1 cellular context compared by ENCODE assay signal in genomic region chr12:99600388-99600787, GRCh38.
TF ChIP-seq lines count a peak whose summit lies in the region.

No MANE protein-coding gene starts in this region.

TF ChIP-seq in GM12878, 131 proteins besides CTCF, POLR2A, EP300 and RAD21 (continued from another document):
- TF ChIP-seq, protein P1, sequence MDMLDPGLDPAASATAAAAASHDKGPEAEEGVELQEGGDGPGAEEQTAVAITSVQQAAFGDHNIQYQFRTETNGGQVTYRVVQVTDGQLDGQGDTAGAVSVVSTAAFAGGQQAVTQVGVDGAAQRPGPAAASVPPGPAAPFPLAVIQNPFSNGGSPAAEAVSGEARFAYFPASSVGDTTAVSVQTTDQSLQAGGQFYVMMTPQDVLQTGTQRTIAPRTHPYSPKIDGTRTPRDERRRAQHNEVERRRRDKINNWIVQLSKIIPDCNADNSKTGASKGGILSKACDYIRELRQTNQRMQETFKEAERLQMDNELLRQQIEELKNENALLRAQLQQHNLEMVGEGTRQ (IDR thresholded peaks at IDR 0.05; ENCODE audit: borderline replicate concordance, low read depth, low read length) = no peak
- TF ChIP-seq CHD1 (IDR thresholded peaks at IDR 0.05; ENCODE audit: low read depth, low read length) = no peak
- no peak for TF ChIP-seq DPF2 (IDR thresholded peaks at IDR 0.05)
- TF ChIP-seq NFIC (IDR thresholded peaks at IDR 0.05; ENCODE audit: low read depth, low read length) = peak; percentile 44; the same call in 1 of the 2 replicates
